ENCODE assay signal across 14 cellular contexts in the genomic region with DNA sequence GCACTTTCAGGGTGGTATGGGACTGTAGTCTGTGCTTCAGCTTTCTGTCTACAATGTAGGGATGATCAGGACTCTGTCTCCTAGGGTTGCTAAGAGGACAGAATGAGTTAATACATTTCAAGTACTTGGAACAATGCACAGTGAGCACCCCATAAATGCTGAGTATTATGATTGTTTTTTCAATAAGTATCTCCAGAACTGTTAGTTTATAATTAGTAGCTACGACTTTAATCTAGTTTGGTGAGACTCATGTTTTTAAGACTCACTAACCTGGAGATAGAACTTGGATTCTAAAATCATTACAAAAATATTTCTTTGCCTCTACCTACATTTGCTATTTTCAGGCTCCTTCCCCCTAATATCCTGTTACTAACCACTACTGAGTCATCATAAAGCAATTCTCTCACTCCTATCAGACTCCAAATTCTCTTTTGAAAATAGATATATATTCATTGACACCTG.
DNase-seq lines count a peak whose midpoint lies in the region; ATAC-seq and TF ChIP-seq lines count a peak whose summit lies in the region.
"Had no signal": no experiment of that assay in that cellular context is flagged by ENCODE, and none has a peak within 500 bp of the region (broad histone marks: within the 10 kb centered on the region; RNA-seq: fewer than 3 reads in every experiment).

No MANE protein-coding gene starts in this region.

- H3K27ac ChIP-seq in HCT116 (ENCODE audit: low read depth, low read length) (no peak overlapping the region), SJSA1 (peak overlapping the region; percentile 95), skeletal muscle tissue (ENCODE audit: low read depth, low read length) (peak overlapping the region; percentile 63)
- H3K27ac ChIP-seq: body of pancreas, suprapubic skin had no signal

- H3K36me3 ChIP-seq in HCT116 (ENCODE audit: control insufficient read depth in 1 of 2, insufficient read depth in 2 of 2, low read length in 2 of 2) (no peaks in the 10 kb centered on the region), SJSA1 (peaks cover 4% of the 10 kb centered on the region; the same call in 1 of the 2 replicates), skeletal muscle tissue (ENCODE audit: control insufficient read depth in 3 of 3, insufficient read depth in 3 of 3, low read length in 3 of 3) (peaks cover 0 to 3% (median 0%) of the 10 kb centered on the region in 3 donors)
- H3K36me3 ChIP-seq: suprapubic skin had no signal

- no peak for TF ChIP-seq RAD21 in HCT116 (IDR thresholded peaks at IDR 0.05; ENCODE audit: low read depth)

- POLR2A ChIA-PET in HCT116 (lab: Charles Lee), result no interaction called here

- H3K9ac ChIP-seq in HCT116 (ENCODE audit: low read length), result no peak overlapping the region
- no peak overlapping the region for H3K9ac ChIP-seq in skeletal muscle tissue (ENCODE audit: low read depth in 1 of 3, low read length in 3 of 3)

- no peaks in the 10 kb centered on the region for H3K79me2 ChIP-seq in HCT116 (ENCODE audit: insufficient read depth, low read length)

- TF ChIP-seq POLR2A in HCT116 (IDR thresholded peaks at IDR 0.05; ENCODE audit: borderline replicate concordance, extremely low read depth, insufficient read depth, insufficient read length), result no peak

- DNase-seq in HCT116 (ENCODE audit: low read depth, low spot score), result no peak
- peak in 1 of 2 experiments; percentile 58 for DNase-seq in SJSA1 (ENCODE audit: low read depth in 1 of 2, low spot score in 2 of 2)
- DNase-seq in fibroblast of mammary gland (ENCODE audit: low read depth), result peak; percentile 46
- DNase-seq in mucosa of gallbladder (ENCODE audit: low spot score), result no peak
- no peak for DNase-seq in activated CD4-positive, alpha-beta T cell treated with anti-CD3 and anti-CD28 coated beads for 4 hours
- DNase-seq in activated effector memory CD4-positive, alpha-beta T cell treated with anti-CD3 and anti-CD28 coated beads, Interleukin-2, amount 50 U/mL, for 16 hours, result no peak
- DNase-seq: activated CD8-positive, alpha-beta T cell treated with anti-CD3 and anti-CD28 coated beads, Interleukin-2, amount 10 ng/mL, durations not matched to agents 7 days and 5 days; body of pancreas; CD4-positive, alpha-beta T cell; effector CD8-positive, alpha-beta T cell; NCI-H2081; NK-92 treated with Interleukin-12 subunit alpha and Interleukin-12 subunit beta, amount 100 ng/mL, for 24 hours had no signal

- H3K4me1 ChIP-seq in HCT116 (ENCODE audit: control insufficient read depth in 1 of 2, insufficient read depth in 2 of 2, low read length in 2 of 2) (peaks cover 9 to 33% of the 10 kb centered on the region in 2 experiments), SJSA1 (replicated peaks) (peaks cover 64% of the 10 kb centered on the region), skeletal muscle tissue (ENCODE audit: control insufficient read depth in 3 of 3, insufficient read depth in 3 of 3, low read length in 3 of 3) (peaks cover 44 to 51% (median 44%) of the 10 kb centered on the region in 3 donors)
- H3K4me1 ChIP-seq: body of pancreas, suprapubic skin had no signal

- RAD21 ChIA-PET in HCT116 (lab: Charles Lee; ENCODE audit: low non-redundant PET in 1 of 2, low total read pairs in 2 of 2, uncharacterized antibody in 2 of 2, unreplicated experiment in 2 of 2), result interaction anchor here in 1 of 2 experiments (0.9 kb wide), 1 partner anchor 96 kb away, joined by 4 read pairs; the partner anchor contains the start of gene CPED1

- CTCF ChIA-PET in HCT116 (lab: Charles Lee), result interaction anchor here (1.1 to 2.5 kb wide), 4 partner anchors 10 to 292 kb away, joined by 3 to 8 read pairs (median 3); no protein-coding TSS in a partner anchor

- no peaks in the 10 kb centered on the region for H3K27me3 ChIP-seq in HCT116 (ENCODE audit: insufficient read depth, low read length)
- H3K27me3 ChIP-seq in SJSA1 (replicated peaks), result no peaks in the 10 kb centered on the region
- H3K27me3 ChIP-seq in skeletal muscle tissue (ENCODE audit: control insufficient read depth in 3 of 3, insufficient read depth in 3 of 3, low read length in 3 of 3), result no peaks in the 10 kb centered on the region
- H3K27me3 ChIP-seq: body of pancreas, suprapubic skin had no signal

- TF ChIP-seq CTCF in HCT116 (IDR thresholded peaks at IDR 0.05 in 2 of 3, conservative IDR thresholded peaks at IDR 0.05 in 1 of 3; ENCODE audit: borderline replicate concordance in 1 of 3, insufficient read depth in 1 of 3, low read depth in 2 of 3, low read length in 2 of 3), result no peak
- no peak for TF ChIP-seq CTCF in fibroblast of mammary gland (conservative IDR thresholded peaks at IDR 0.05; ENCODE audit: control insufficient read depth, insufficient read depth, low read depth, low read length)

- no peaks in the 10 kb centered on the region for H3K9me3 ChIP-seq in HCT116 (ENCODE audit: control insufficient read depth in 1 of 2, insufficient read depth in 1 of 2, low read depth in 1 of 2, low read length in 2 of 2)
- no peaks in the 10 kb centered on the region for H3K9me3 ChIP-seq in SJSA1 (replicated peaks)
- no peaks in the 10 kb centered on the region for H3K9me3 ChIP-seq in skeletal muscle tissue (ENCODE audit: control insufficient read depth in 3 of 3, low read length in 3 of 3)
- H3K9me3 ChIP-seq: body of pancreas, suprapubic skin had no signal

- H2AFZ ChIP-seq in HCT116 (ENCODE audit: low read depth, low read length, poor library complexity, severe bottlenecking), result peak overlapping the region; percentile 93

- H3K4me3 ChIP-seq in HCT116 (replicated peaks in 1 of 2; ENCODE audit: low read depth in 1 of 2, low read length in 2 of 2), result peak overlapping the region in 1 of 2 experiments; percentile 1; a peak in 1 of 4 replicates
- H3K4me3 ChIP-seq in SJSA1, result no peak overlapping the region
- H3K4me3 ChIP-seq in fibroblast of mammary gland (ENCODE audit: control insufficient read depth, low read depth, low read length), result no peak overlapping the region
- H3K4me3 ChIP-seq in skeletal muscle tissue (ENCODE audit: low read length in 3 of 3), result peak overlapping the region in 1 of 3 donors; percentile 18
- H3K4me3 ChIP-seq: body of pancreas, suprapubic skin had no signal

- no peaks in the 10 kb centered on the region for H4K20me1 ChIP-seq in HCT116 (ENCODE audit: insufficient read depth)

- intact Hi-C loops in HCT116 (cut with micrococcal nuclease), result no loop called here

- no peaks in the 10 kb centered on the region for H3K9me2 ChIP-seq in HCT116 (ENCODE audit: insufficient read depth)

- no TSS peak for BruUV-seq in HCT116 (replicated peaks; lab: Mats Ljungman, UMichigan)

- peak overlapping the region; percentile 57 for H3K4me2 ChIP-seq in HCT116 (ENCODE audit: low read length)

- ATAC-seq in HCT116, result no peak; the same call in none of the 2 replicates
- ATAC-seq: activated CD8-positive, alpha-beta T cell treated with anti-CD3 and anti-CD28 coated beads, Interleukin-2, amount 10 ng/mL, durations not matched to agents 7 days and 5 days; body of pancreas had no signal

TF ChIP-seq in HCT116, 20 proteins besides CTCF, POLR2A, EP300 and RAD21 (continues in another document):
- TF ChIP-seq YY1 (IDR thresholded peaks at IDR 0.05; ENCODE audit: extremely low read depth, insufficient replicate concordance, low read depth, low read length), result no peak
- TF ChIP-seq EZH2phosphoT487 (IDR thresholded peaks at IDR 0.05; ENCODE audit: borderline replicate concordance), result no peak
- TF ChIP-seq SP1 (IDR thresholded peaks at IDR 0.05; ENCODE audit: low read depth), result no peak
- no peak for TF ChIP-seq SIN3A (IDR thresholded peaks at IDR 0.05; ENCODE audit: low read depth)
- no peak for TF ChIP-seq SRF (IDR thresholded peaks at IDR 0.05; ENCODE audit: low read depth)
- TF ChIP-seq EGR1 (IDR thresholded peaks at IDR 0.05; ENCODE audit: low read depth), result no peak
- no peak for TF ChIP-seq POLR2AphosphoS5 (IDR thresholded peaks at IDR 0.05; ENCODE audit: low read depth, low read length)
- no peak for TF ChIP-seq ELF1 (IDR thresholded peaks at IDR 0.05; ENCODE audit: borderline replicate concordance, low read depth)
- TF ChIP-seq TCF7L2 (IDR thresholded peaks at IDR 0.05; ENCODE audit: borderline replicate concordance, extremely low read depth, insufficient read depth, insufficient read length), result no peak
- TF ChIP-seq, protein P1, sequence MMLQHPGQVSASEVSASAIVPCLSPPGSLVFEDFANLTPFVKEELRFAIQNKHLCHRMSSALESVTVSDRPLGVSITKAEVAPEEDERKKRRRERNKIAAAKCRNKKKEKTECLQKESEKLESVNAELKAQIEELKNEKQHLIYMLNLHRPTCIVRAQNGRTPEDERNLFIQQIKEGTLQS (IDR thresholded peaks at IDR 0.05), result no peak
- no peak for TF ChIP-seq ZBTB33 (IDR thresholded peaks at IDR 0.05; ENCODE audit: extremely low read depth, insufficient replicate concordance, low read length)
- no peak for TF ChIP-seq ZFX (IDR thresholded peaks at IDR 0.05)
- no peak for TF ChIP-seq JUND (IDR thresholded peaks at IDR 0.05)
- no peak for TF ChIP-seq FOSL1 (IDR thresholded peaks at IDR 0.05; ENCODE audit: low read depth)
- TF ChIP-seq CBX3 (IDR thresholded peaks at IDR 0.05; ENCODE audit: low read depth), result no peak
- no peak for TF ChIP-seq CEBPB (IDR thresholded peaks at IDR 0.05; ENCODE audit: low read depth)
- TF ChIP-seq MAX (IDR thresholded peaks at IDR 0.05), result no peak
- no peak for TF ChIP-seq ZNF274 (IDR thresholded peaks at IDR 0.05; ENCODE audit: low read depth, low read length)
